9 cellular contexts compared by ENCODE assay signal in genomic region chr1:153944005-153944821, GRCh38. TPM values are rescaled to one million over a fixed set of nuclear protein-coding genes. Genes with fewer than 3 reads are reported as not detected.
DNase-seq lines count a peak whose midpoint lies in the region; ATAC-seq lines count a peak whose summit lies in the region.
"Had no signal": no experiment of that assay in that cellular context is flagged by ENCODE, and none has a peak within 500 bp of the region (broad histone marks: within the 10 kb centered on the region; RNA-seq: fewer than 3 reads in every experiment).

No MANE protein-coding gene starts in this region.

- no peaks in the 10 kb centered on the region for H3K9me3 ChIP-seq in mononuclear cell (ENCODE audit: low read depth, low read length)

- no peak for ATAC-seq in stimulated activated naive CD8-positive, alpha-beta T cell treated with anti-CD3 and anti-CD28 coated beads, Interleukin-15, Interleukin-2, amounts not matched to agents 100 U/mL and 50 U/mL, for 24 hours
- ATAC-seq in GM19397 (IDR thresholded peaks at IDR 0.05; ENCODE audit: unreplicated experiment), result no peak
- no peak for ATAC-seq in HG02588 (IDR thresholded peaks at IDR 0.05; ENCODE audit: unreplicated experiment)
- ATAC-seq in GM19463 (IDR thresholded peaks at IDR 0.05; ENCODE audit: unreplicated experiment), result no peak

- DNase-seq in stimulated activated naive CD8-positive, alpha-beta T cell treated with anti-CD3 and anti-CD28 coated beads, Interleukin-15, Interleukin-2, amounts not matched to agents 100 U/mL and 50 U/mL, for 24 hours, result no peak
- peak; percentile 19 for DNase-seq in amniotic epithelial cell (ENCODE audit: low read depth)
- DNase-seq in NK-92 treated with Interleukin-12 subunit alpha and Interleukin-12 subunit beta, amount 100 ng/mL, for 24 hours (lab: John Stamatoyannopoulos, UW), result no peak
- DNase-seq: NCI-H526 treated with DMSO at 0.1 percent for 48 hours had no signal

- H3K9me3 Mint-ChIP-seq in stimulated activated naive CD8-positive, alpha-beta T cell treated with anti-CD3 and anti-CD28 coated beads, Interleukin-15, Interleukin-2, amounts not matched to agents 100 ng/mL and 50 ng/mL, for 24 hours, result no peaks in the 10 kb centered on the region

- H3K4me3 Mint-ChIP-seq in stimulated activated naive CD8-positive, alpha-beta T cell treated with anti-CD3 and anti-CD28 coated beads, Interleukin-15, Interleukin-2, amounts not matched to agents 100 ng/mL and 50 ng/mL, for 24 hours, result peak overlapping the region; percentile 93

- H3K4me1 ChIP-seq in mononuclear cell (ENCODE audit: insufficient read depth, low read length), result peaks cover 52% of the 10 kb centered on the region

- H3K36me3 Mint-ChIP-seq in stimulated activated naive CD8-positive, alpha-beta T cell treated with anti-CD3 and anti-CD28 coated beads, Interleukin-15, Interleukin-2, amounts not matched to agents 100 ng/mL and 50 ng/mL, for 24 hours (ENCODE audit: low read depth), result peaks cover 49% of the 10 kb centered on the region

- peak overlapping the region; percentile 83 for H3K27ac Mint-ChIP-seq in stimulated activated naive CD8-positive, alpha-beta T cell treated with anti-CD3 and anti-CD28 coated beads, Interleukin-15, Interleukin-2, amounts not matched to agents 100 ng/mL and 50 ng/mL, for 24 hours

- peaks cover 31% of the 10 kb centered on the region for H3K4me1 Mint-ChIP-seq in stimulated activated naive CD8-positive, alpha-beta T cell treated with anti-CD3 and anti-CD28 coated beads, Interleukin-15, Interleukin-2, amounts not matched to agents 100 ng/mL and 50 ng/mL, for 24 hours (ENCODE audit: low read depth)

- H3K27me3 ChIP-seq in mononuclear cell (ENCODE audit: insufficient read depth, low read length), result no peaks in the 10 kb centered on the region

- peak overlapping the region; percentile 58 for H3K4me3 ChIP-seq in mononuclear cell (ENCODE audit: low read length)

- no peaks in the 10 kb centered on the region for H3K27me3 Mint-ChIP-seq in stimulated activated naive CD8-positive, alpha-beta T cell treated with anti-CD3 and anti-CD28 coated beads, Interleukin-15, Interleukin-2, amounts not matched to agents 100 ng/mL and 50 ng/mL, for 24 hours

RNA-seq across cellular contexts. Expression of gene DENND4B, which starts 2.3 kb away (rescaled TPM):
- total RNA-seq in mononuclear cell, result 37.3 TPM

RNA-seq across cellular contexts. Expression of gene CRTC2, which starts 14.2 kb away (rescaled TPM):
- total RNA-seq in mononuclear cell, result 31.2 TPM

RNA-seq across cellular contexts. Expression of gene SLC39A1, which starts 19.1 kb away (rescaled TPM):
- total RNA-seq in mononuclear cell, result 15.8 TPM

RNA-seq across cellular contexts. Expression of gene GATAD2B, which starts 21.4 kb away (rescaled TPM):
- total RNA-seq in mononuclear cell, result 15.5 TPM

RNA-seq across cellular contexts. Expression of gene CREB3L4, which starts 23.5 kb away (rescaled TPM):
- 2.4 TPM for total RNA-seq in mononuclear cell
